Comparison of ENCODE assay signal across 10 cellular contexts in the genomic region with DNA sequence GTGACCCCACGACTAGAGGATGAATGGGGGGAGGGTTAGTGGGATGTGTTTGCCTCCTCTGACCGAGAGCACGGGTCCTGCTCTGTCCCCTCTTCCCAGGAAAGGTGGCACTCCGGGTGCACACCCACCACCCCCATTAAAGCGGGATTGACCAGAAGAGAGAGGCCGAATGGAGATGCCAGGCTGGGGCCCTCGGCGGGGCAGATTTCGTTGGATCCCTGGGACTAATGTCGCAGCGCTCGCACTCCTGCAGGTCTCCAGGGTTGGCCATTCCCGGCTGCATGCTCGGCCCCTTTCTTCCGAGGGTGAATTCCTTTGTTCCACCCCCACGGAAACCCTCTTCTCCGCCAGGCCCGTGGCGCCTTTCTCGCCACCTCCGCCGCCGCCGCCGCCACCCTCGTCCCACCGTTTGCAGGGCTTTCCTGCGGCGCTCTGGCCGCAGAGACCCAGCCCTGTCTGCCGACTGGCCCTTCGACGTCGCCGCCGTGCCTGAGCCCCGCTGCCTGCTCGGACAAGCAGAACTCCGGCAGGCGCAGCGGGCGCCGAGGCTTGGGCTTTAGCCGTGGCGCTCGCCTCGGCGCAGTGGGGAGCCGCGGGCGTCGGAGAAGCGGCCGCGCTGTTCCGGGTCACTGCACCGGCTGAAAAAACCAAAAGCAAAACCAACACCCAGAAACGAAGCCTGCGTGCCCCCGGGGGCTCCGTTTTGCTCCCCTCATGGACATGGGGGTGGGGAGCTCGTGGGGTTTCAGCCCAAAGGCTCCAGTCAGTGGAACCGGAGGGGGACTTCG. TPM values are rescaled to one million over a fixed set of nuclear protein-coding genes. Genes with fewer than 3 reads are reported as not detected.
A peak's percentile ranks its signal among the peaks of the same experiment; 100 is the strongest.
DNase-seq lines count a peak whose midpoint lies in the region; ATAC-seq, FAIRE-seq and TF ChIP-seq lines count a peak whose summit lies in the region.
"Had no signal": no experiment of that assay in that cellular context is flagged by ENCODE, and none has a peak within 500 bp of the region (broad histone marks: within the 10 kb centered on the region; RNA-seq: fewer than 3 reads in every experiment).

No MANE protein-coding gene starts in this region.

- H3K36me3 Mint-ChIP-seq in activated CD4-positive, alpha-beta T cell treated with anti-CD3 and anti-CD28 coated beads, Interleukin-2, amount 10 ng/mL, durations not matched to agents 24 days and 14 days (ENCODE audit: low read depth): no peaks in the 10 kb centered on the region
- no peaks in the 10 kb centered on the region for H3K36me3 Mint-ChIP-seq in activated CD8-positive, alpha-beta T cell treated with anti-CD3 and anti-CD28 coated beads, Interleukin-2, amount 10 ng/mL, durations not matched to agents 7 days and 5 days (ENCODE audit: low read depth)

- no peak overlapping the region for H3K27ac Mint-ChIP-seq in activated CD4-positive, alpha-beta T cell treated with anti-CD3 and anti-CD28 coated beads, Interleukin-2, amount 10 ng/mL, durations not matched to agents 24 days and 14 days
- no peak overlapping the region for H3K27ac Mint-ChIP-seq in activated CD8-positive, alpha-beta T cell treated with anti-CD3 and anti-CD28 coated beads, Interleukin-2, amount 10 ng/mL, durations not matched to agents 7 days and 5 days

- H3K27ac ChIP-seq in HepG2 (ENCODE audit: extremely low read length, insufficient read depth, low read length): no peak overlapping the region
- H3K27ac ChIP-seq in stomach smooth muscle (ENCODE audit: low read length): no peak overlapping the region

- no peak overlapping the region for H3K4me2 ChIP-seq in HepG2 (ENCODE audit: low read depth, low read length)

- 41% methylated on average over 24 of the region's 64 CpGs for WGBS in HepG2 (ENCODE audit: low lambda C conversion rate)

- CTCF ChIA-PET in activated CD8-positive, alpha-beta T cell treated with anti-CD3 and anti-CD28 coated beads, Interleukin-2, amount 10 ng/mL, durations not matched to agents 7 days and 5 days (lab: Charles Lee): no interaction called here
- CTCF ChIA-PET in HepG2 (lab: Yijun Ruan, JAX; ENCODE audit: low intra/inter-chr PET ratio, low total read pairs): no interaction called here

- POLR2A ChIA-PET in activated CD8-positive, alpha-beta T cell treated with anti-CD3 and anti-CD28 coated beads, Interleukin-2, amount 10 ng/mL, durations not matched to agents 7 days and 5 days (lab: Charles Lee): no interaction called here
- POLR2A ChIA-PET in HepG2 (lab: Yijun Ruan, JAX): no interaction called here

- TF ChIP-seq EP300 in HepG2 (IDR thresholded peaks at IDR 0.05; ENCODE audit: low read depth in 2 of 2, low read length in 2 of 2): no peak
- TF ChIP-seq EP300 in HepG2 (CRISPR knock-in tag; IDR thresholded peaks at IDR 0.05; ENCODE audit: borderline replicate concordance): no peak

- H4K20me1 ChIP-seq in HepG2 (ENCODE audit: insufficient read depth, low read length): no peaks in the 10 kb centered on the region

- peak; percentile 64 for DNase-seq in activated CD4-positive, alpha-beta T cell treated with anti-CD3 and anti-CD28 coated beads, Interleukin-2, amount 10 ng/mL, durations not matched to agents 24 days and 14 days
- no peak for DNase-seq in activated CD4-positive, alpha-beta T cell treated with anti-CD3 and anti-CD28 coated beads for 4 hours
- no peak for DNase-seq in activated CD8-positive, alpha-beta T cell treated with anti-CD3 and anti-CD28 coated beads, Interleukin-2, amount 10 ng/mL, durations not matched to agents 7 days and 5 days
- no peak for DNase-seq in HepG2 (ENCODE audit: low spot score)
- no peak for DNase-seq in urothelium cell line (ENCODE audit: low spot score)
- DNase-seq in D341Med (ENCODE audit: low spot score): no peak
- DNase-seq in stimulated activated CD4-positive, alpha-beta T cell treated with anti-CD3 and anti-CD28 coated beads, Interleukin-4, amount 100 ng/mL, for 24 hours: no peak
- DNase-seq: stimulated activated CD4-positive, alpha-beta T cell treated with anti-CD3 and anti-CD28 coated beads, Interleukin-4, amount 100 ng/mL, for 1 hour had no signal

- H3K4me3 ChIP-seq in HepG2 (replicated peaks in 1 of 3; ENCODE audit: insufficient read depth in 1 of 3, low read depth in 2 of 3, low read length in 3 of 3) (no peak overlapping the region), stomach smooth muscle (ENCODE audit: low read length in 2 of 2) (peak overlapping the region; percentile 49 to 70)

- H3K4me1 ChIP-seq in HepG2 (ENCODE audit: insufficient read depth, low read length): no peaks in the 10 kb centered on the region
- H3K4me1 ChIP-seq in stomach smooth muscle (ENCODE audit: control insufficient read depth, insufficient read depth, low read length): peaks cover 19% of the 10 kb centered on the region

- no peak for TF ChIP-seq CTCF in HepG2 (CRISPR knock-in tag; IDR thresholded peaks at IDR 0.05)

- no peak overlapping the region for H2AFZ ChIP-seq in HepG2 (ENCODE audit: low read length)

- BruUV-seq in HepG2 (replicated peaks; lab: Mats Ljungman, UMichigan): no TSS peak

- peak; percentile 60 for ATAC-seq in activated CD8-positive, alpha-beta T cell treated with anti-CD3 and anti-CD28 coated beads, Interleukin-2, amount 10 ng/mL, durations not matched to agents 7 days and 5 days
- ATAC-seq in HepG2: no peak; the same call in 2 of the 3 replicates

- no peaks in the 10 kb centered on the region for H3K9me3 Mint-ChIP-seq in activated CD4-positive, alpha-beta T cell treated with anti-CD3 and anti-CD28 coated beads, Interleukin-2, amount 10 ng/mL, durations not matched to agents 24 days and 14 days
- no peaks in the 10 kb centered on the region for H3K9me3 Mint-ChIP-seq in activated CD8-positive, alpha-beta T cell treated with anti-CD3 and anti-CD28 coated beads, Interleukin-2, amount 10 ng/mL, durations not matched to agents 7 days and 5 days (ENCODE audit: insufficient read depth)

- H3K27me3 ChIP-seq in HepG2 (ENCODE audit: control insufficient read depth in 1 of 2, insufficient read depth in 2 of 2, low read length in 2 of 2) (peaks cover 28 to 96% of the 10 kb centered on the region in 2 experiments; a peak in 4 of 5 replicates), stomach smooth muscle (ENCODE audit: control insufficient read depth in 1 of 2, insufficient read depth in 2 of 2, low read length in 2 of 2) (peaks cover 86 to 94% of the 10 kb centered on the region in 2 donors)

- in situ Hi-C loops in HepG2 (cut with HindIII; ENCODE audit: extremely low pct_ligation_motif_present, low pct_unique_long_range_greater_than_20kb): no loop called here

- no peaks in the 10 kb centered on the region for H3K9me3 ChIP-seq in HepG2 (ENCODE audit: low read length)
- H3K9me3 ChIP-seq in stomach smooth muscle (ENCODE audit: control insufficient read depth in 2 of 2, low read length in 2 of 2): no peaks in the 10 kb centered on the region

- H3K27me3 Mint-ChIP-seq in activated CD4-positive, alpha-beta T cell treated with anti-CD3 and anti-CD28 coated beads, Interleukin-2, amount 10 ng/mL, durations not matched to agents 24 days and 14 days: peaks cover 88% of the 10 kb centered on the region
- peaks cover 89% of the 10 kb centered on the region for H3K27me3 Mint-ChIP-seq in activated CD8-positive, alpha-beta T cell treated with anti-CD3 and anti-CD28 coated beads, Interleukin-2, amount 10 ng/mL, durations not matched to agents 7 days and 5 days (ENCODE audit: low read depth)

- H3K9ac ChIP-seq in HepG2 (ENCODE audit: insufficient read depth, low read depth, low read length) (no peak overlapping the region), stomach smooth muscle (ENCODE audit: low read length in 2 of 2) (no peak overlapping the region)

- FAIRE-seq in HepG2 (lab: Jason Lieb, UNC) (no peak), urothelium cell line (lab: Jason Lieb, UNC) (no peak)

- peaks cover 4% of the 10 kb centered on the region for H3K4me1 Mint-ChIP-seq in activated CD4-positive, alpha-beta T cell treated with anti-CD3 and anti-CD28 coated beads, Interleukin-2, amount 10 ng/mL, durations not matched to agents 24 days and 14 days
- H3K4me1 Mint-ChIP-seq in activated CD8-positive, alpha-beta T cell treated with anti-CD3 and anti-CD28 coated beads, Interleukin-2, amount 10 ng/mL, durations not matched to agents 7 days and 5 days (ENCODE audit: low read depth): peaks cover 22% of the 10 kb centered on the region

- TF ChIP-seq POLR2A in HepG2 (IDR thresholded peaks at IDR 0.05; ENCODE audit: insufficient read depth in 1 of 2, low read depth in 2 of 2, low read length in 2 of 2): no peak

- TF ChIP-seq RAD21 in HepG2 (CRISPR knock-in tag; IDR thresholded peaks at IDR 0.05): no peak

- H3K4me3 Mint-ChIP-seq in activated CD4-positive, alpha-beta T cell treated with anti-CD3 and anti-CD28 coated beads, Interleukin-2, amount 10 ng/mL, durations not matched to agents 24 days and 14 days: peak overlapping the region; percentile 69
- H3K4me3 Mint-ChIP-seq in activated CD8-positive, alpha-beta T cell treated with anti-CD3 and anti-CD28 coated beads, Interleukin-2, amount 10 ng/mL, durations not matched to agents 7 days and 5 days: peak overlapping the region; percentile 53

- no peaks in the 10 kb centered on the region for H3K36me3 ChIP-seq in HepG2 (replicated peaks in 1 of 2; ENCODE audit: control insufficient read depth in 1 of 2, insufficient read depth in 2 of 2, low read length in 2 of 2)
- H3K36me3 ChIP-seq in stomach smooth muscle (ENCODE audit: control insufficient read depth in 2 of 2, insufficient read depth in 2 of 2, low read length in 2 of 2): no peaks in the 10 kb centered on the region

- intact Hi-C loops in activated CD4-positive, alpha-beta T cell treated with anti-CD3 and anti-CD28 coated beads, Interleukin-2, amount 10 ng/mL, durations not matched to agents 24 days and 14 days (cut with micrococcal nuclease): loop anchor here (2.0 kb wide), 1 partner anchor 15 kb away; no protein-coding TSS in a partner anchor
- intact Hi-C loops in HepG2 (cut with micrococcal nuclease; ENCODE audit: unreplicated experiment): no loop called here

- no peaks in the 10 kb centered on the region for H3K79me2 ChIP-seq in HepG2 (ENCODE audit: insufficient read depth, low read length)

RNA-seq across cellular contexts. Expression of gene LMX1B, which starts 11.8 kb away (rescaled TPM):
- total RNA-seq in activated CD4-positive, alpha-beta T cell treated with anti-CD3 and anti-CD28 coated beads, Interleukin-2, amount 10 ng/mL, durations not matched to agents 24 days and 14 days: not detected in 2 replicates
- not detected for total RNA-seq in activated CD8-positive, alpha-beta T cell treated with anti-CD3 and anti-CD28 coated beads, Interleukin-2, amount 10 ng/mL, durations not matched to agents 7 days and 5 days
- total RNA-seq in HepG2 (2016; rRNA removed; fragmentation: Illumina TruSeq; extraction: Trizol): not detected in 2 replicates
- total RNA-seq in HepG2 (2016; cell fraction: cytosol; rRNA removed; fragmentation: Illumina TruSeq; extraction: Trizol; ENCODE audit: low read depth): not detected in 2 replicates
- total RNA-seq in HepG2 (2016; cell fraction: insoluble cytoplasmic fraction; rRNA removed; fragmentation: Illumina TruSeq; extraction: Trizol): not detected in 2 replicates
- not detected in 2 replicates for total RNA-seq in HepG2 (2016; cell fraction: membrane; rRNA removed; fragmentation: Illumina TruSeq; extraction: Trizol)
- total RNA-seq in HepG2 (2016; cell fraction: nucleus; rRNA removed; fragmentation: Illumina TruSeq; extraction: Trizol): not detected in 2 replicates
- polyA plus RNA-seq in HepG2 (2011; rRNA removed): not detected in 2 replicates
- 0.04 TPM in 1 of 2 replicates, not detected in the other for polyA plus RNA-seq in HepG2 (2011; cell fraction: cytosol; rRNA removed)
- polyA plus RNA-seq in HepG2 (2011; cell fraction: nucleus; rRNA removed): 0.03 TPM in 1 of 2 replicates, not detected in the other
- polyA plus RNA-seq in HepG2 (2012): not detected in 2 replicates
- not detected in 2 replicates for polyA plus RNA-seq in HepG2 (2016; cell fraction: cytosol; fragmentation: Illumina TruSeq; extraction: Trizol; ENCODE audit: low read depth)
- polyA plus RNA-seq in HepG2 (2016; cell fraction: insoluble cytoplasmic fraction; fragmentation: Illumina TruSeq; extraction: Trizol; ENCODE audit: low read depth): 0.03 TPM in 1 of 2 replicates, not detected in the other
- 0.16 TPM in 1 of 2 replicates, not detected in the other for polyA plus RNA-seq in HepG2 (2016; cell fraction: membrane; fragmentation: Illumina TruSeq; extraction: Trizol; ENCODE audit: low read depth)
- polyA plus RNA-seq in HepG2 (2016; cell fraction: nucleus; fragmentation: Illumina TruSeq; extraction: Trizol; ENCODE audit: insufficient read depth, low read depth): not detected in 2 replicates
- 0.06 TPM in 1 of 2 replicates, not detected in the other for polyA minus RNA-seq in HepG2 (2011; rRNA and poly(A)+ RNA removed; ENCODE audit: low replicate concordance)
- polyA minus RNA-seq in HepG2 (2011; cell fraction: cytosol; rRNA and poly(A)+ RNA removed): not detected in 2 replicates
- not detected in 2 replicates for polyA minus RNA-seq in HepG2 (2011; cell fraction: nucleus; rRNA and poly(A)+ RNA removed)
- total RNA-seq: fibroblast of villous mesenchyme had no signal

Comparison
In these comparisons a context has a peak if more than half of its experiments do, and no peak if none do; other contexts are left out.
1. H3K4me3 ChIP-seq: peak in stomach smooth muscle (2 of 2); none in HepG2 (0 of 3).